ENCODE assay signal across 9 cellular contexts in the genomic region with DNA sequence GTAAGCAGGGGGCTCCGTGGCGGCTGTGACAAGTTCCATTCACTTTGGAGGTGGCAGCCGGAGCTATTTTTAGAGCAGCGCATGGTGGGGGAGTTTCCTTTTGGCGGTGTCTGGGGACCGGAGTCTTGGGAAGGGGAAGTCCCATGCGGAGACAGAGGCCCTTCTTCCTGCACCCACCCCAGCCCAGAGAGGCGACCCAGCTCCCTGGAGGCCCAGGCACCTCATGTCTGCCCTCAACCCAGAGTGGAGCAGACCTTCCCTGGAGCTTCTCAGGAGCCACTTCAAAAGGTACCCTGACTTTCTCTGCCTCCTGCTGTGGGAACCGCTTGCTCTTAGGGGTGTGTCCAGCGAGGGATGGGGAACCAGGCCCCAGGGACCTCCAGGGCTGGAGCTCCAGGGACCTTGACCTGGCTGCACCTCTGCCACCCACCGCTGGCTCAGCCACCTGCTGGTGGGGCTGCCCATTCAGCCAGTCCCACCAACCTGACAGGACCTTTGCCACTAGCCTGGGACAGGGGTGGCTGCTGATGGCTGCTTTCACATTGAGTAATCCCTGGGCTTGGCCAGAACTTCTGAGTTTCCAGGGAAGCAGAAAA. TPM values are rescaled to one million over a fixed set of nuclear protein-coding genes. Genes with fewer than 3 reads are reported as not detected.
DNase-seq lines count a peak whose midpoint lies in the region; ATAC-seq and TF ChIP-seq lines count a peak whose summit lies in the region.
"Had no signal": no experiment of that assay in that cellular context is flagged by ENCODE, and none has a peak within 500 bp of the region (broad histone marks: within the 10 kb centered on the region; RNA-seq: fewer than 3 reads in every experiment).

No MANE protein-coding gene starts in this region.

- no peaks in the 10 kb centered on the region for H4K20me1 ChIP-seq in GM23248 (ENCODE audit: insufficient read depth)

- H3K27me3 ChIP-seq in ACC112 (ENCODE audit: insufficient read depth, low read length) (no peaks in the 10 kb centered on the region), HAP-1 (ENCODE audit: low read depth) (no peaks in the 10 kb centered on the region), GM23248 (replicated peaks; ENCODE audit: insufficient read depth) (no peaks in the 10 kb centered on the region)

- peaks cover 97% of the 10 kb centered on the region for H3K79me2 ChIP-seq in ACC112 (ENCODE audit: control insufficient read depth, insufficient read depth, low read length, unreplicated experiment)
- H3K79me2 ChIP-seq in GM23248 (ENCODE audit: insufficient read depth), result peaks cover 100% of the 10 kb centered on the region
- H3K79me2 ChIP-seq: parathyroid adenoma had no signal

- WGBS in GM23248 (ENCODE audit: low coverage in 1 of 2, low lambda C conversion rate in 2 of 2, missing lambda C conversion rate in 2 of 2), 2 experiments, result 90 to 91% methylated on average over 11 of the region's 11 CpGs

- H3K27me3 Mint-ChIP-seq in natural killer cell (ENCODE audit: low read depth in 2 of 2) (no peaks in the 10 kb centered on the region), glutamatergic neuron (ENCODE audit: unreplicated experiment) (peaks cover 2% of the 10 kb centered on the region)

- peaks cover 17% of the 10 kb centered on the region for H3F3A ChIP-seq in GM23248 (ENCODE audit: insufficient read depth)

- peak; percentile 1 for DNase-seq in activated T-helper 9 cell treated with anti-CD3 and anti-CD28 coated beads, Interleukin-2, amount 50 U/mL, for 16 hours (ENCODE audit: low read depth)
- DNase-seq in natural killer cell (no peak), glutamatergic neuron (no peak), HAP-1 (ENCODE audit: low spot score in 2 of 2) (no peak), GM23248 (no peak)

- no peak overlapping the region for H3K9ac ChIP-seq in GM23248
- H3K9ac ChIP-seq: parathyroid adenoma had no signal

- ATAC-seq in GM19324 (IDR thresholded peaks at IDR 0.05; ENCODE audit: low FRiP score, unreplicated experiment), result peak; percentile 48
- peak; percentile 41 for ATAC-seq in HG03571 (IDR thresholded peaks at IDR 0.05; ENCODE audit: unreplicated experiment)
- peak; percentile 45 to 58 (median 57) for ATAC-seq in natural killer cell

- H3K4me1 ChIP-seq in ACC112 (ENCODE audit: control insufficient read depth, insufficient read depth, low read length, unreplicated experiment), result peaks cover 79% of the 10 kb centered on the region
- no peaks in the 10 kb centered on the region for H3K4me1 ChIP-seq in HAP-1
- H3K4me1 ChIP-seq in GM23248 (ENCODE audit: insufficient read depth), result peaks cover 45% of the 10 kb centered on the region
- H3K4me1 ChIP-seq: parathyroid adenoma had no signal

- H3K36me3 Mint-ChIP-seq in natural killer cell (no peaks in the 10 kb centered on the region), glutamatergic neuron (ENCODE audit: unreplicated experiment) (no peaks in the 10 kb centered on the region)

- H2AFZ ChIP-seq in ACC112 (ENCODE audit: low read length, unreplicated experiment), result no peak overlapping the region
- no peak overlapping the region for H2AFZ ChIP-seq in GM23248
- H2AFZ ChIP-seq: parathyroid adenoma had no signal

- TF ChIP-seq CTCF in natural killer cell (IDR thresholded peaks at IDR 0.05) (no peak), glutamatergic neuron (IDR thresholded peaks at IDR 0.05; ENCODE audit: partially characterized antibody, unreplicated experiment) (no peak)

- in situ Hi-C loops in HAP-1 (cut with MboI; ENCODE audit: low sequenced_read_pairs) (no loop called here), GM23248 (cut with MboI) (no loop called here)

- intact Hi-C loops in natural killer cell (cut with micrococcal nuclease), result no loop called here

- H3K36me3 ChIP-seq in ACC112 (ENCODE audit: insufficient read depth, low read length) (0 out of 2 replicates have a peak, but pooled peaks cover 3% of the 10 kb centered on the region), HAP-1 (replicated peaks) (no peaks in the 10 kb centered on the region), GM23248 (ENCODE audit: low read depth) (no peaks in the 10 kb centered on the region)

- H3K4me1 Mint-ChIP-seq in natural killer cell, result peaks cover 47 to 58% of the 10 kb centered on the region in 2 donors
- no peaks in the 10 kb centered on the region for H3K4me1 Mint-ChIP-seq in glutamatergic neuron (ENCODE audit: low read depth, unreplicated experiment)

- no peak overlapping the region for H3K4me2 ChIP-seq in GM23248 (ENCODE audit: unreplicated experiment)

- H3K4me3 Mint-ChIP-seq in natural killer cell (no peak overlapping the region), glutamatergic neuron (ENCODE audit: unreplicated experiment) (no peak overlapping the region)

- no peak overlapping the region for H3K4me3 ChIP-seq in ACC112 (ENCODE audit: low read depth, low read length)
- no peak overlapping the region for H3K4me3 ChIP-seq in HAP-1
- H3K4me3 ChIP-seq in GM23248, result no peak overlapping the region

- H3K9me2 ChIP-seq in GM23248 (ENCODE audit: insufficient read depth), result no peaks in the 10 kb centered on the region

- H3K9me3 ChIP-seq in HAP-1, result no peaks in the 10 kb centered on the region
- H3K9me3 ChIP-seq in GM23248 (ENCODE audit: low read depth), result no peaks in the 10 kb centered on the region

- H3K9me3 Mint-ChIP-seq in natural killer cell, result no peaks in the 10 kb centered on the region
- peaks cover 2% of the 10 kb centered on the region for H3K9me3 Mint-ChIP-seq in glutamatergic neuron (ENCODE audit: unreplicated experiment)

- H3K27ac Mint-ChIP-seq in natural killer cell (peak overlapping the region; percentile 34 to 70), glutamatergic neuron (ENCODE audit: unreplicated experiment) (no peak overlapping the region)

- peak overlapping the region; percentile 53 for H3K27ac ChIP-seq in ACC112 (ENCODE audit: low read depth, low read length)
- H3K27ac ChIP-seq in GM23248, result no peak overlapping the region
- H3K27ac ChIP-seq: parathyroid adenoma had no signal

RNA-seq across cellular contexts. Expression of gene NEK6, which starts 34.1 kb away (rescaled TPM):
- total RNA-seq in natural killer cell (10 to 100 TPM; 25.0 to 34.9 (median 33.0) TPM), glutamatergic neuron (ENCODE audit: unreplicated experiment) (5.4 TPM)
- total RNA-seq in GM23248 (2014; rRNA removed; shearing (Covaris generic)), result 33.0 and 43.7 TPM in 2 replicates
- polyA plus RNA-seq in GM23248 (2016; fragmentation: Nextera tagmentation; extraction: Ambion mirVana), result 69.6 and 69.7 TPM in 2 replicates
